ENCODE assay signal across 26 cellular contexts in the genomic region with DNA sequence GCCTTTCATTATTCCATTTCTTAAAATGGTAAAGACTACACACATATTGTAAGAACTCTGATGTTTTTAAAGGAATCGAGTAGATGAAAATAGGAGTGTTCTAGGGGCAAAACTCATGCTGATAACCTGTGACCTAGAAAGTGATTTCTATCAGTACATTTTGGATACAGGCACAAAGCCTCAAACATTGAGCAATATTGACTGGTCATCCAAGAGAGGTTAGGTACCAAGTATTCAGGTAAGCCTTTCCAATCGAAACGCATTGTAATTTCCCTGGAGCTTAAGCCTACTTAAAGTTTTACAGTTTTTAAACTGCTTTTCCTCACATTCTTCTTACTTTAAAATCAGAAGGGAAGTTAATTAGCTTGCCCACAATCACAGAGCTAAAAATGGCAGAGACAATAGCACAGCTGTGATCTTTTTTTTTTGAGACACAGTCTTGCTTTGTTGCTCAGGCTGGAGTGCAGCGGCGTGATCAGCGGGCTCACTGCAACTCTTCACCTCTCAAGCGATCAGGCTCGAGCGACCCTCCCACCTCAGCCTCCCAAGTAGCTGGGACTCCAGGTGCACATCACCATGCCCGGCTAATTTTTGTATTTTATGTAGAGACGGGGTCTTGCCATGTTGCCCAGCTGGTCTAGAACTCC. TPM values are rescaled to one million over a fixed set of nuclear protein-coding genes. Genes with fewer than 3 reads are reported as not detected.
DNase-seq lines count a peak whose midpoint lies in the region; ATAC-seq and TF ChIP-seq lines count a peak whose summit lies in the region.
"Had no signal": no experiment of that assay in that cellular context is flagged by ENCODE, and none has a peak within 500 bp of the region (broad histone marks: within the 10 kb centered on the region; RNA-seq: fewer than 3 reads in every experiment).

No MANE protein-coding gene starts in this region.

- POLR2A ChIA-PET in CD4-positive, alpha-beta memory T cell (lab: Charles Lee; ENCODE audit: partially characterized antibody) = no interaction called here

- no peaks in the 10 kb centered on the region for H3K9me3 Mint-ChIP-seq in GM23338
- H3K9me3 Mint-ChIP-seq in CD4-positive, alpha-beta memory T cell = no peaks in the 10 kb centered on the region
- H3K9me3 Mint-ChIP-seq: activated CD4-positive, alpha-beta memory T cell treated with anti-CD3 and anti-CD28 coated beads for 36 hours; activated T-helper 17 cell treated with anti-CD3 and anti-CD28 coated beads, Interleukin-2, amount 50 U/mL, for 72 hours; CD4-positive, CD25-positive, alpha-beta regulatory T cell; immature natural killer cell; nephron had no signal

- H3K4me3 Mint-ChIP-seq in GM23338 = no peak overlapping the region
- no peak overlapping the region for H3K4me3 Mint-ChIP-seq in CD4-positive, alpha-beta memory T cell
- H3K4me3 Mint-ChIP-seq: activated CD4-positive, alpha-beta memory T cell treated with anti-CD3 and anti-CD28 coated beads for 36 hours had no signal

- H3K9me2 ChIP-seq in GM23338 (ENCODE audit: insufficient read depth) (no peaks in the 10 kb centered on the region), SU-DHL-6 (replicated peaks; ENCODE audit: insufficient read depth, low read length) (no peaks in the 10 kb centered on the region)

- CTCF ChIA-PET in CD4-positive, alpha-beta memory T cell (lab: Charles Lee; ENCODE audit: partially characterized antibody) = interaction anchor here (3.1 kb wide), 1 partner anchor 25 kb away, joined by 16 read pairs; no protein-coding TSS in a partner anchor

- H3K36me3 Mint-ChIP-seq in GM23338 (ENCODE audit: low read depth) = peaks cover 23% of the 10 kb centered on the region
- H3K36me3 Mint-ChIP-seq in CD4-positive, alpha-beta memory T cell = peaks cover 0 to 16% of the 10 kb centered on the region in 2 donors
- H3K36me3 Mint-ChIP-seq: CD4-positive, CD25-positive, alpha-beta regulatory T cell; immature natural killer cell had no signal

- H3K9ac ChIP-seq in SU-DHL-6 (ENCODE audit: low read length) = peak overlapping the region; percentile 33
- H3K9ac ChIP-seq in skeletal muscle tissue (ENCODE audit: low read depth in 1 of 3, low read length in 3 of 3) = no peak overlapping the region

- no peaks in the 10 kb centered on the region for H3K27me3 ChIP-seq in GM23338 (ENCODE audit: insufficient read depth)
- H3K27me3 ChIP-seq in SU-DHL-6 (ENCODE audit: low read length) = no peaks in the 10 kb centered on the region
- no peaks in the 10 kb centered on the region for H3K27me3 ChIP-seq in right lobe of liver
- no peaks in the 10 kb centered on the region for H3K27me3 ChIP-seq in skeletal muscle tissue (ENCODE audit: control insufficient read depth in 3 of 3, insufficient read depth in 3 of 3, low read length in 3 of 3)
- no peaks in the 10 kb centered on the region for H3K27me3 ChIP-seq in CD4-positive, alpha-beta memory T cell (ENCODE audit: insufficient read depth, low read length)
- H3K27me3 ChIP-seq in sigmoid colon = no peaks in the 10 kb centered on the region
- H3K27me3 ChIP-seq: ascending aorta, left lung, pancreas, thyroid gland had no signal

- H3K79me2 ChIP-seq in GM23338 (replicated peaks; ENCODE audit: insufficient read depth) (peaks cover 78% of the 10 kb centered on the region), SU-DHL-6 (ENCODE audit: insufficient read depth, low read length) (peaks cover 79% of the 10 kb centered on the region)

- intact Hi-C loops in right lobe of liver (cut with DNase I) = loop anchor here in 1 of 2 donors (10.0 kb wide), 1 partner anchor 46 kb away; a partner anchor contains a TSS
- intact Hi-C loops in CD4-positive, alpha-beta memory T cell (cut with micrococcal nuclease) = no loop called here
- intact Hi-C loops in sigmoid colon (cut with DNase I) = loop anchor here (5.0 to 10.0 kb wide), 2 partner anchors 104 to 216 kb away; a partner anchor contains a TSS

- no peak for TF ChIP-seq CTCF in GM23338 (conservative IDR thresholded peaks at IDR 0.05; ENCODE audit: low read depth in 2 of 2)
- no peak for TF ChIP-seq CTCF in SU-DHL-6 (IDR thresholded peaks at IDR 0.05; ENCODE audit: insufficient read depth, low read length, poor library complexity, severe bottlenecking)
- no peak for TF ChIP-seq CTCF in right lobe of liver (IDR thresholded peaks at IDR 0.05)
- TF ChIP-seq CTCF in sigmoid colon (IDR thresholded peaks at IDR 0.05) = no peak

- H3K27ac Mint-ChIP-seq in GM23338 = no peak overlapping the region
- no peak overlapping the region for H3K27ac Mint-ChIP-seq in CD4-positive, alpha-beta memory T cell
- H3K27ac Mint-ChIP-seq: activated CD4-positive, alpha-beta memory T cell treated with anti-CD3 and anti-CD28 coated beads for 36 hours; activated T-helper 17 cell treated with anti-CD3 and anti-CD28 coated beads, Interleukin-2, amount 50 U/mL, for 72 hours; nephron had no signal

- TF ChIP-seq POLR2A in right lobe of liver (IDR thresholded peaks at IDR 0.05) = no peak
- no peak for TF ChIP-seq POLR2A in sigmoid colon (IDR thresholded peaks at IDR 0.05)

- H4K20me1 ChIP-seq in GM23338 (replicated peaks; ENCODE audit: insufficient read depth) (peaks cover 26% of the 10 kb centered on the region), SU-DHL-6 (ENCODE audit: low read depth, low read length) (0 out of 2 replicates have a peak, but pooled peaks cover 2% of the 10 kb centered on the region)

- H3K4me2 ChIP-seq in GM23338 = no peak overlapping the region
- peak overlapping the region; percentile 90 for H3K4me2 ChIP-seq in SU-DHL-6 (ENCODE audit: low read depth, low read length, poor library complexity, severe bottlenecking)

- 30% methylated on average over 11 of the region's 11 CpGs for WGBS in right lobe of liver (ENCODE audit: insufficient coverage, low coverage, low lambda C conversion rate, missing lambda C conversion rate)
- WGBS in sigmoid colon, 2 donors = 84 to 96% methylated on average over 11 of the region's 11 CpGs

- no peak for DNase-seq in GM23338 (ENCODE audit: low spot score)
- no peak for DNase-seq in right lobe of liver
- DNase-seq in CD4-positive, alpha-beta memory T cell = no peak
- DNase-seq in activated CD4-positive, alpha-beta T cell treated with anti-CD3 and anti-CD28 coated beads, Interleukin-2, amount 50 U/mL, for 48 hours = no peak
- DNase-seq in GM19238 (ENCODE audit: insufficient read length, low spot score) = no peak
- DNase-seq in sigmoid colon = no peak
- DNase-seq: activated CD4-positive, alpha-beta memory T cell treated with anti-CD3 and anti-CD28 coated beads for 36 hours; activated CD8-positive, alpha-beta memory T cell treated with anti-CD3 and anti-CD28 coated beads, Interleukin-2, amount 50 U/mL, for 48 hours; activated naive CD4-positive, alpha-beta T cell treated with anti-CD3 and anti-CD28 coated beads, Interleukin-2, amount 50 U/mL, for 16 hours; CD4-positive, CD25-positive, alpha-beta regulatory T cell; immature natural killer cell; left lung; mucosa of descending colon; NCI-H2029 treated with DMSO at 0.1 percent for 48 hours; NCI-H69; pancreas; stimulated activated naive CD4-positive, alpha-beta T cell treated with Interleukin-2 at 50 U/mL for 16 hours; thyroid gland had no signal

- peaks cover 12% of the 10 kb centered on the region for H3K4me1 Mint-ChIP-seq in GM23338
- peaks cover 24 to 54% (median 38%) of the 10 kb centered on the region in 4 donors for H3K4me1 Mint-ChIP-seq in CD4-positive, alpha-beta memory T cell

- H2AFZ ChIP-seq in GM23338 (no peak overlapping the region), SU-DHL-6 (ENCODE audit: low read depth, low read length, severe bottlenecking) (no peak overlapping the region)

- H3K36me3 ChIP-seq in GM23338 (ENCODE audit: insufficient read depth) (no peaks in the 10 kb centered on the region), SU-DHL-6 (ENCODE audit: low read length) (0 out of 2 replicates have a peak, but pooled peaks cover 5% of the 10 kb centered on the region), right lobe of liver (no peaks in the 10 kb centered on the region), skeletal muscle tissue (ENCODE audit: control insufficient read depth in 3 of 3, insufficient read depth in 3 of 3, low read length in 3 of 3) (no peaks in the 10 kb centered on the region), sigmoid colon (peaks cover 0 to 6% (median 0%) of the 10 kb centered on the region in 4 donors)
- no peaks in the 10 kb centered on the region for H3K36me3 ChIP-seq in CD4-positive, alpha-beta memory T cell (ENCODE audit: insufficient read depth, low read length)
- H3K36me3 ChIP-seq: ascending aorta, left lung, pancreas, thyroid gland had no signal

- TF ChIP-seq EP300 in sigmoid colon (IDR thresholded peaks at IDR 0.05) = no peak

- H3K4me3 ChIP-seq in GM23338 (no peak overlapping the region), SU-DHL-6 (ENCODE audit: insufficient read depth, low read length, poor library complexity, severe bottlenecking) (peak overlapping the region; percentile 88), right lobe of liver (peak overlapping the region in 2 of 3 donors; percentile 19 to 27), skeletal muscle tissue (ENCODE audit: low read length in 3 of 3) (no peak overlapping the region), sigmoid colon (no peak overlapping the region)
- H3K4me3 ChIP-seq in CD4-positive, alpha-beta memory T cell (ENCODE audit: low read length in 2 of 2) = no peak overlapping the region
- H3K4me3 ChIP-seq: ascending aorta, coronary artery, left lung, mucosa of descending colon, pancreas, thyroid gland had no signal

- ATAC-seq in GM23338 = no peak
- peak; percentile 30 to 54 (median 42) for ATAC-seq in right lobe of liver
- ATAC-seq: activated T-helper 17 cell treated with anti-CD3 and anti-CD28 coated beads, Interleukin-2, amount 50 U/mL, for 72 hours; left lung; mucosa of descending colon; pancreas; sciatic nerve had no signal

- H3K9me3 ChIP-seq in SU-DHL-6 (ENCODE audit: insufficient read depth, low read length) = no peaks in the 10 kb centered on the region
- H3K9me3 ChIP-seq in right lobe of liver = no peaks in the 10 kb centered on the region
- no peaks in the 10 kb centered on the region for H3K9me3 ChIP-seq in skeletal muscle tissue (ENCODE audit: control insufficient read depth in 3 of 3, low read length in 3 of 3)
- no peaks in the 10 kb centered on the region for H3K9me3 ChIP-seq in CD4-positive, alpha-beta memory T cell (ENCODE audit: control insufficient read depth in 1 of 2, low read length in 2 of 2)
- no peaks in the 10 kb centered on the region for H3K9me3 ChIP-seq in sigmoid colon
- H3K9me3 ChIP-seq: ascending aorta, left lung, mucosa of descending colon, pancreas, thyroid gland had no signal

- H3F3A ChIP-seq in GM23338 (replicated peaks; ENCODE audit: low read depth) (no peaks in the 10 kb centered on the region), SU-DHL-6 (ENCODE audit: insufficient read depth) (peaks cover 35% of the 10 kb centered on the region)

- H3K4me1 ChIP-seq in GM23338 (ENCODE audit: insufficient read depth) (peaks cover 13% of the 10 kb centered on the region; the same call in 1 of the 2 replicates), right lobe of liver (peaks cover 0 to 66% (median 36%) of the 10 kb centered on the region in 4 donors), skeletal muscle tissue (ENCODE audit: control insufficient read depth in 3 of 3, insufficient read depth in 3 of 3, low read length in 3 of 3) (peaks cover 15 to 48% (median 35%) of the 10 kb centered on the region in 3 donors), sigmoid colon (peaks cover 5 to 25% (median 18%) of the 10 kb centered on the region in 4 donors)
- H3K4me1 ChIP-seq in CD4-positive, alpha-beta memory T cell (ENCODE audit: insufficient read depth, low read length) = peaks cover 37% of the 10 kb centered on the region

- H3K27ac ChIP-seq in GM23338 (ENCODE audit: low read depth) (peak overlapping the region; percentile 42; the same call in 1 of the 2 replicates), SU-DHL-6 (ENCODE audit: low read depth, low read length) (peak overlapping the region; percentile 87), right lobe of liver (peak overlapping the region in 2 of 3 donors; percentile 91 to 97), skeletal muscle tissue (ENCODE audit: low read depth, low read length) (peak overlapping the region; percentile 89), sigmoid colon (no peak overlapping the region)
- no peak overlapping the region for H3K27ac ChIP-seq in CD4-positive, alpha-beta memory T cell (ENCODE audit: low read depth, low read length)
- H3K27ac ChIP-seq: ascending aorta, coronary artery, left lung, pancreas, RWPE1, thyroid gland had no signal

- peaks cover 6% of the 10 kb centered on the region for H3K27me3 Mint-ChIP-seq in GM23338 (ENCODE audit: insufficient read depth, low read depth, poor library complexity)
- H3K27me3 Mint-ChIP-seq in CD4-positive, alpha-beta memory T cell = no peaks in the 10 kb centered on the region
- H3K27me3 Mint-ChIP-seq: activated CD4-positive, alpha-beta memory T cell treated with anti-CD3 and anti-CD28 coated beads for 36 hours; activated T-helper 17 cell treated with anti-CD3 and anti-CD28 coated beads, Interleukin-2, amount 50 U/mL, for 72 hours; CD4-positive, CD25-positive, alpha-beta regulatory T cell had no signal

RNA-seq across cellular contexts. Expression of a gene that starts 3.3 kb away (rescaled TPM):
- total RNA-seq in GM23338 (2014; rRNA removed; shearing (Covaris generic)) = 177 and 205 TPM in 2 replicates
- polyA plus RNA-seq in GM23338 (2016; fragmentation: Nextera tagmentation; extraction: Ambion mirVana) (130 and 133 TPM in 2 replicates), sigmoid colon (10 to 100 TPM; 55.3 to 88.2 (median 84.6) TPM)
- total RNA-seq in right lobe of liver (100 to 1,000 TPM; 117 to 196 (median 169) TPM), skeletal muscle tissue (33.4 TPM), sigmoid colon (10 to 100 TPM; 33.7 to 52.1 (median 44.4) TPM)
- total RNA-seq in CD4-positive, alpha-beta memory T cell = 10 to 100 TPM; 37.1 to 42.4 TPM
- polyA plus RNA-seq in CD4-positive, alpha-beta memory T cell = 100 to 1,000 TPM in 1 of 2 donors, 10 to 100 TPM in 1; 86.3 to 113 TPM

RNA-seq across cellular contexts. Expression of a gene that starts 46.3 kb away (rescaled TPM):
- 22.9 and 27.8 TPM in 2 replicates for total RNA-seq in GM23338 (2014; rRNA removed; shearing (Covaris generic))
- polyA plus RNA-seq in GM23338 (2016; fragmentation: Nextera tagmentation; extraction: Ambion mirVana) = 13.6 and 13.9 TPM in 2 replicates
- 10 to 100 TPM; 11.4 to 23.8 (median 14.3) TPM for total RNA-seq in right lobe of liver
- 9.4 TPM for total RNA-seq in skeletal muscle tissue
- 10 to 100 TPM; 11.4 to 13.8 TPM for total RNA-seq in CD4-positive, alpha-beta memory T cell
- 1 to 10 TPM; 3.5 to 6.7 TPM for polyA plus RNA-seq in CD4-positive, alpha-beta memory T cell
- total RNA-seq in sigmoid colon = 10 to 100 TPM in 3 of 4 donors, 1 to 10 TPM in 1; 9.5 to 17.4 (median 12.1) TPM
- 10 to 100 TPM in 1 of 3 donors, 1 to 10 TPM in 1, under 1 TPM in 1; 0.60 to 10.4 (median 1.8) TPM for polyA plus RNA-seq in sigmoid colon

Comparison
In these comparisons a context has a peak if more than half of its experiments do, and no peak if none do; other contexts are left out.
1. H3K27ac ChIP-seq: peak in GM23338 (single experiment), SU-DHL-6 (single experiment), right lobe of liver (2 of 3) and skeletal muscle tissue (single experiment); none in CD4-positive, alpha-beta memory T cell (single experiment) and sigmoid colon (0 of 4).
2. H3K4me3 ChIP-seq: peak in SU-DHL-6 (single experiment) and right lobe of liver (2 of 3); none in GM23338 (single experiment), skeletal muscle tissue (0 of 3), CD4-positive, alpha-beta memory T cell (0 of 2) and sigmoid colon (0 of 4).